10 cellular contexts compared by ENCODE assay signal in the genomic region with DNA sequence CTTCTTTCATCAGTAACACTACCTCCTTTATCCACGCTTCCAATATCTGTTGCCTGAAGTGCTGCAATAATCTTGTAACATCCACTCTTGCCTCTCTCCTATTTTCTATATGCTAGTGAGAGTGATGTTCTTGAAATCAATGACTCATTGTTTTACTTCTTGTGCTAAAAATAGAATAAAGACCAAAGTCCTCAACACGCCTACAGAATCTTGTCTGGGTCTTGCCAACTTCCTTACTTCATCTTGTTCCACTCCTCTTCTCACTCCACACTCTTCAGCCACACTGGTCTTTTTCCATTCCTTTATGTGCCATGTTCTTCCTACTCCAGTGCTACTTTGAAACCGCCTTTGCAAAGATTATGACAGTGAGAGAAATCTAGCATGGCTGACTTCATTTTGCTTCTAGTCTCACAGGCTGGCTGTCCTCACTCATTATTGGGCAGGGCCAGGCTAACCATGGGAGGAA.
DNase-seq lines count a peak whose midpoint lies in the region; ATAC-seq and TF ChIP-seq lines count a peak whose summit lies in the region.
"Had no signal": no experiment of that assay in that cellular context is flagged by ENCODE, and none has a peak within 500 bp of the region (broad histone marks: within the 10 kb centered on the region; RNA-seq: fewer than 3 reads in every experiment).

No MANE protein-coding gene starts in this region.

- H2BK20ac ChIP-seq in IMR-90 (ENCODE audit: low read depth, low read length), result peak overlapping the region; percentile 85

- ATAC-seq in IMR-90 (ENCODE audit: low read depth), result peak; percentile 40; the same call in 1 of the 2 replicates

- H3K4me2 ChIP-seq in IMR-90 (ENCODE audit: low read depth, low read length), result peak overlapping the region; percentile 20; the same call in 1 of the 2 replicates

- peak overlapping the region; percentile 44 for H2BK5ac ChIP-seq in IMR-90 (ENCODE audit: low read depth, low read length, poor library complexity, severe bottlenecking)

- H3K56ac ChIP-seq in IMR-90 (ENCODE audit: extremely low read depth, insufficient read depth, low read length), result no peak overlapping the region

- H3K14ac ChIP-seq in IMR-90 (replicated peaks; ENCODE audit: low read depth, low read length), result peak overlapping the region; percentile 74

- CTCF ChIA-PET in IMR-90 (lab: Yijun Ruan, JAX), result no interaction called here

- peak overlapping the region; percentile 66; the same call in 1 of the 2 replicates for H3K18ac ChIP-seq in IMR-90 (ENCODE audit: low read depth, low read length)

- intact Hi-C loops in IMR-90 (cut with micrococcal nuclease) (no loop called here), dorsolateral prefrontal cortex (cut with DNase I) (no loop called here)

- H2AFZ ChIP-seq in IMR-90 (replicated peaks; ENCODE audit: low read length, poor library complexity), result no peak overlapping the region

- H3K4ac ChIP-seq in IMR-90 (ENCODE audit: low read depth, low read length), result peak overlapping the region; percentile 65

- no peaks in the 10 kb centered on the region for H3K27me3 ChIP-seq in IMR-90 (ENCODE audit: control insufficient read depth, insufficient read depth, low read length)
- H3K27me3 ChIP-seq in dorsolateral prefrontal cortex, result no peaks in the 10 kb centered on the region
- no peaks in the 10 kb centered on the region for H3K27me3 ChIP-seq in effector memory CD4-positive, alpha-beta T cell (replicated peaks; ENCODE audit: control insufficient read depth, insufficient read depth, low read length, poor library complexity, severe bottlenecking)

- no TSS peak for BruUV-seq in IMR-90 (replicated peaks; lab: Mats Ljungman, UMichigan)

- no peaks in the 10 kb centered on the region for H4K20me1 ChIP-seq in IMR-90 (ENCODE audit: insufficient read depth, low read length)

- H2AK9ac ChIP-seq in IMR-90 (replicated peaks; ENCODE audit: low read depth, low read length, poor library complexity), result no peak overlapping the region

- WGBS in IMR-90 (ENCODE audit: extremely low coverage in 2 of 2, insufficient read length in 1 of 2), 2 experiments, result 100% methylated on average over 1 of the region's 3 CpGs; no CpG with 5 or more reads in 1 of the 2 experiments

- no peak for TF ChIP-seq RAD21 in IMR-90 (IDR thresholded peaks at IDR 0.05; ENCODE audit: low read length)

- H3K9me1 ChIP-seq in IMR-90 (ENCODE audit: insufficient read depth, low read length), result peaks cover 9% of the 10 kb centered on the region

- H2BK120ac ChIP-seq in IMR-90 (ENCODE audit: low read depth, low read length), result peak overlapping the region; percentile 74

- DNase-seq in stimulated activated CD4-positive, alpha-beta T cell treated with anti-CD3 and anti-CD28 coated beads, Interleukin-4, amount 100 ng/mL, for 24 hours, result peak; percentile 8
- no peak for DNase-seq in stimulated activated CD4-positive, alpha-beta T cell treated with anti-CD3 and anti-CD28 coated beads, Interleukin-4, amount 100 ng/mL, for 4 hours
- peak; percentile 79 for DNase-seq in IMR-90
- DNase-seq in dorsolateral prefrontal cortex, result no peak
- DNase-seq in effector memory CD4-positive, alpha-beta T cell, result no peak
- DNase-seq in caudate nucleus (lab: John Stamatoyannopoulos, UW), result no peak
- no peak for DNase-seq in NCI-H1694 treated with DMSO at 0.1 percent for 48 hours (lab: John Stamatoyannopoulos, UW)
- no peak for DNase-seq in NCI-H1417 treated with DMSO at 0.1 percent for 48 hours (lab: John Stamatoyannopoulos, UW)
- DNase-seq: DMS 273 treated with DMSO at 0.1 percent for 48 hours, NCI-H2029 treated with DMSO at 0.1 percent for 48 hours had no signal

- no peak for TF ChIP-seq POLR2A in IMR-90 (IDR thresholded peaks at IDR 0.05; ENCODE audit: low read depth, low read length)

- peak overlapping the region in 1 of 2 experiments; percentile 41; a peak in 1 of 4 replicates for H4K8ac ChIP-seq in IMR-90 (ENCODE audit: low read depth in 2 of 2, low read length in 2 of 2)

- peak overlapping the region; percentile 67; the same call in 1 of the 2 replicates for H2AK5ac ChIP-seq in IMR-90 (ENCODE audit: low read depth, low read length)

- H3K9ac ChIP-seq in IMR-90 (ENCODE audit: low read depth, low read length), result no peak overlapping the region

- peak overlapping the region; percentile 21; the same call in 2 of the 3 replicates for H2BK15ac ChIP-seq in IMR-90 (ENCODE audit: low read depth, low read length)

- dilution Hi-C loops in IMR-90 (cut with HindIII; ENCODE audit: low sequenced_read_pairs, unreplicated experiment), result no loop called here

- POLR2A ChIA-PET in IMR-90 (lab: Charles Lee; ENCODE audit: unreplicated experiment), result no interaction called here

- peaks cover 3% of the 10 kb centered on the region for H3K9me3 ChIP-seq in IMR-90 (ENCODE audit: control insufficient read depth, insufficient read depth, low read length)
- H3K9me3 ChIP-seq in effector memory CD4-positive, alpha-beta T cell (ENCODE audit: control insufficient read depth, low read length), result no peaks in the 10 kb centered on the region

- no peaks in the 10 kb centered on the region for H3K36me3 ChIP-seq in IMR-90 (ENCODE audit: control insufficient read depth, insufficient read depth, low read length)
- H3K36me3 ChIP-seq in effector memory CD4-positive, alpha-beta T cell (ENCODE audit: control insufficient read depth, insufficient read depth, low read length), result no peaks in the 10 kb centered on the region

- H4K91ac ChIP-seq in IMR-90 (ENCODE audit: insufficient read depth, low read depth, low read length), result no peak overlapping the region

- H3K79me1 ChIP-seq in IMR-90 (ENCODE audit: low read depth in 1 of 2, low read length in 2 of 2), result no peaks in the 10 kb centered on the region

- H3K27ac ChIP-seq in IMR-90 (ENCODE audit: insufficient read depth, low read length) (no peak overlapping the region), dorsolateral prefrontal cortex (peak overlapping the region in 31 of 59 donors; percentile 1 to 77 (median 49)), caudate nucleus (ENCODE audit: low read depth, low read length) (no peak overlapping the region)
- H3K27ac ChIP-seq in effector memory CD4-positive, alpha-beta T cell (ENCODE audit: insufficient read depth, low read length, poor library complexity, severe bottlenecking), result no peak overlapping the region

- 0 out of 2 replicates have a peak overlapping the region, but pooled peaks have one; percentile 33 for H3K23ac ChIP-seq in IMR-90 (ENCODE audit: low read depth, low read length)

- in situ Hi-C loops in IMR-90 (cut with MboI; ENCODE audit: low sequenced_read_pairs), result no loop called here

- no peak overlapping the region for H4K5ac ChIP-seq in IMR-90 (ENCODE audit: low read depth, low read length)

- peaks cover 7% of the 10 kb centered on the region for H3K4me1 ChIP-seq in IMR-90 (ENCODE audit: control insufficient read depth, insufficient read depth, low read length)
- no peaks in the 10 kb centered on the region for H3K4me1 ChIP-seq in effector memory CD4-positive, alpha-beta T cell (ENCODE audit: control insufficient read depth, insufficient read depth, low read length, poor library complexity, severe bottlenecking)

- H3K4me3 ChIP-seq in IMR-90 (ENCODE audit: insufficient read depth, low read depth, low read length), result no peak overlapping the region
- no peak overlapping the region for H3K4me3 ChIP-seq in dorsolateral prefrontal cortex
- no peak overlapping the region for H3K4me3 ChIP-seq in effector memory CD4-positive, alpha-beta T cell (ENCODE audit: insufficient read depth, low read depth, low read length, poor library complexity, severe bottlenecking)

- TF ChIP-seq CTCF in IMR-90 (conservative IDR thresholded peaks at IDR 0.05; ENCODE audit: low read depth, low read length) (no peak), dorsolateral prefrontal cortex (IDR thresholded peaks at IDR 0.05 in 54 of 56, conservative IDR thresholded peaks at IDR 0.05 in 2 of 56; ENCODE audit: low read depth in 1 of 56, partially characterized antibody in 56 of 56) (no peak)

TF ChIP-seq in IMR-90, 13 proteins besides CTCF, POLR2A, EP300 and RAD21:
- TF ChIP-seq NFE2L2 (IDR thresholded peaks at IDR 0.05; ENCODE audit: low read depth, low read length) (0 out of 2 replicates have a peak, but pooled peaks have one; percentile 10), FOS (IDR thresholded peaks at IDR 0.05; ENCODE audit: low read depth, low read length) (peak; percentile 60), CEBPB (IDR thresholded peaks at IDR 0.05; ENCODE audit: low read depth, low read length) (peak; percentile 81), SMC3 (IDR thresholded peaks at IDR 0.05; ENCODE audit: low read depth, low read length) (no peak)
- TF ChIP-seq, protein P1, sequence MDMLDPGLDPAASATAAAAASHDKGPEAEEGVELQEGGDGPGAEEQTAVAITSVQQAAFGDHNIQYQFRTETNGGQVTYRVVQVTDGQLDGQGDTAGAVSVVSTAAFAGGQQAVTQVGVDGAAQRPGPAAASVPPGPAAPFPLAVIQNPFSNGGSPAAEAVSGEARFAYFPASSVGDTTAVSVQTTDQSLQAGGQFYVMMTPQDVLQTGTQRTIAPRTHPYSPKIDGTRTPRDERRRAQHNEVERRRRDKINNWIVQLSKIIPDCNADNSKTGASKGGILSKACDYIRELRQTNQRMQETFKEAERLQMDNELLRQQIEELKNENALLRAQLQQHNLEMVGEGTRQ (IDR thresholded peaks at IDR 0.05; ENCODE audit: low read depth, low read length), result no peak

Comparison
In these comparisons a context has a peak if more than half of its experiments do, and no peak if none do; other contexts are left out.
1. DNase-seq: peak in stimulated activated CD4-positive, alpha-beta T cell treated with anti-CD3 and anti-CD28 coated beads, Interleukin-4, amount 100 ng/mL, for 24 hours (single experiment) and IMR-90 (single experiment); none in stimulated activated CD4-positive, alpha-beta T cell treated with anti-CD3 and anti-CD28 coated beads, Interleukin-4, amount 100 ng/mL, for 4 hours (0 of 2), dorsolateral prefrontal cortex (0 of 10), effector memory CD4-positive, alpha-beta T cell (0 of 3), caudate nucleus (0 of 61), NCI-H1694 treated with DMSO at 0.1 percent for 48 hours (single experiment) and NCI-H1417 treated with DMSO at 0.1 percent for 48 hours (single experiment).
2. H3K27ac ChIP-seq: peak in dorsolateral prefrontal cortex (31 of 59); none in IMR-90 (single experiment), effector memory CD4-positive, alpha-beta T cell (single experiment) and caudate nucleus (single experiment).